ENCODE assay signal across 9 cellular contexts in the genomic region with DNA sequence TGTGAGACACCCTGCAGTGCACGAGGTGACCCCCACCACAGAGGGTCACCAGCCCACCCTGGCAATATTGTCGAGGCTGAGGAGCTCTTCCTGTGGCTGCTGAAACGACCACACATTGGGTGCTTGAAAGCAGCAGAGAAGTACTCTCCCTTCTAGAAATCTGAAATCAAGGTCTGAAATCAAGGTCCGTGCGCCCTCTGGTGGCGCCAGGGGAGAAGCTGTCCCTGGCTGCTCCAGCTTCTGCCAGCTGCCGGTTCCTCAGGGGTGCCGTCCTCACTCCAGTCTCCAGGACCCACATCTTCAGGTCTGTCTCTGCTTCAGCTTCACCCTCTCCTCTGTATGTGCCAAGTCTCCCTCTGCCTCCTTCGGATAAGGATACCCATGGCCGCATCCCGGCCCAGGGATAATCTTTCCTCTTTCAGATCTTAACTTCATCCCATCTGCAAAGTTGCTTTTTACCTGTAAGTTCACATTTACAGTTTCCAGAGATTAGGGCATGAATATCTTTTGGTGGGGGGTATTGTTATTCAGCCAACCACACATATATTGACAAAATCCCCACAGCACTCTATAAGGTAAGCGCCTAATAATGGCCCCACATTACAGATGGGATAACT.
A peak's percentile ranks its signal among the peaks of the same experiment; 100 is the strongest.
DNase-seq lines count a peak whose midpoint lies in the region; ATAC-seq and TF ChIP-seq lines count a peak whose summit lies in the region.
"Had no signal": no experiment of that assay in that cellular context is flagged by ENCODE, and none has a peak within 500 bp of the region (broad histone marks: within the 10 kb centered on the region; RNA-seq: fewer than 3 reads in every experiment).

No MANE protein-coding gene starts in this region.

- H3K4me1 ChIP-seq in Panc1 (ENCODE audit: control insufficient read depth, insufficient read depth, low read length) = no peaks in the 10 kb centered on the region

- no peaks in the 10 kb centered on the region for H3K36me3 Mint-ChIP-seq in activated T-cell treated with anti-CD3 and anti-CD28 coated beads, Interleukin-2, amount 50 U/mL, for 4 hours (ENCODE audit: insufficient read depth)
- H3K36me3 Mint-ChIP-seq in nephron progenitor cell (ENCODE audit: low read depth) = no peaks in the 10 kb centered on the region
- H3K36me3 Mint-ChIP-seq: activated naive CD8-positive, alpha-beta T cell had no signal

- TF ChIP-seq CTCF in Panc1 (IDR thresholded peaks at IDR 0.05) (peak; percentile 95), nephron progenitor cell (IDR thresholded peaks at IDR 0.05) (peak; percentile 96)

- peaks cover 6% of the 10 kb centered on the region for H3K9me3 Mint-ChIP-seq in activated T-cell treated with anti-CD3 and anti-CD28 coated beads, Interleukin-2, amount 50 U/mL, for 4 hours
- peaks cover 20% of the 10 kb centered on the region for H3K9me3 Mint-ChIP-seq in nephron progenitor cell
- peaks cover 0 to 7% of the 10 kb centered on the region in 2 donors for H3K9me3 Mint-ChIP-seq in stimulated activated naive CD8-positive, alpha-beta T cell treated with anti-CD3 and anti-CD28 coated beads, Interleukin-15, amount 100 ng/mL, for 72 hours

- peaks cover 11% of the 10 kb centered on the region for H3K27me3 ChIP-seq in Panc1 (ENCODE audit: control insufficient read depth, insufficient read depth, low read length)

- in situ Hi-C loops in Panc1 (cut with HindIII; ENCODE audit: low pct_unique_long_range_greater_than_20kb, low sequenced_read_pairs) = no loop called here

- H3K4me3 ChIP-seq in Jurkat, Clone E6-1 (ENCODE audit: low read length) = no peak overlapping the region
- no peak overlapping the region for H3K4me3 ChIP-seq in Panc1 (ENCODE audit: low read depth in 2 of 2, low read length in 2 of 2)

- no peak overlapping the region for H3K27ac ChIP-seq in Panc1 (ENCODE audit: low read length)

- BruUV-seq in Panc1 (replicated peaks; lab: Mats Ljungman, UMichigan) = no TSS peak

- H3K27me3 Mint-ChIP-seq in activated T-cell treated with anti-CD3 and anti-CD28 coated beads, Interleukin-2, amount 50 U/mL, for 4 hours (ENCODE audit: low read depth) = peaks cover 23% of the 10 kb centered on the region
- peaks cover 54% of the 10 kb centered on the region for H3K27me3 Mint-ChIP-seq in nephron progenitor cell (ENCODE audit: low read depth, poor library complexity)
- peaks cover 17% of the 10 kb centered on the region for H3K27me3 Mint-ChIP-seq in stimulated activated naive CD8-positive, alpha-beta T cell treated with anti-CD3 and anti-CD28 coated beads, Interleukin-15, amount 100 ng/mL, for 72 hours

- H3K4me3 Mint-ChIP-seq in activated T-cell treated with anti-CD3 and anti-CD28 coated beads, Interleukin-2, amount 50 U/mL, for 4 hours = no peak overlapping the region
- H3K4me3 Mint-ChIP-seq in nephron progenitor cell = no peak overlapping the region
- no peak overlapping the region for H3K4me3 Mint-ChIP-seq in stimulated activated naive CD8-positive, alpha-beta T cell treated with anti-CD3 and anti-CD28 coated beads, Interleukin-15, amount 100 ng/mL, for 72 hours
- H3K4me3 Mint-ChIP-seq: activated naive CD8-positive, alpha-beta T cell had no signal

- H3K27ac Mint-ChIP-seq in nephron progenitor cell = no peak overlapping the region
- no peak overlapping the region for H3K27ac Mint-ChIP-seq in stimulated activated naive CD8-positive, alpha-beta T cell treated with anti-CD3 and anti-CD28 coated beads, Interleukin-15, amount 100 ng/mL, for 72 hours
- H3K27ac Mint-ChIP-seq: activated naive CD8-positive, alpha-beta T cell had no signal

- H3K4me1 Mint-ChIP-seq in activated T-cell treated with anti-CD3 and anti-CD28 coated beads, Interleukin-2, amount 50 U/mL, for 4 hours (ENCODE audit: low read depth) = no peaks in the 10 kb centered on the region
- H3K4me1 Mint-ChIP-seq in nephron progenitor cell = no peaks in the 10 kb centered on the region
- peaks cover 6% of the 10 kb centered on the region for H3K4me1 Mint-ChIP-seq in stimulated activated naive CD8-positive, alpha-beta T cell treated with anti-CD3 and anti-CD28 coated beads, Interleukin-15, amount 100 ng/mL, for 72 hours

- POLR2A ChIA-PET in Panc1 (lab: Charles Lee) = no interaction called here

- peaks cover 7% of the 10 kb centered on the region; the same call in 1 of the 2 replicates for H3K9me3 ChIP-seq in Panc1 (ENCODE audit: control insufficient read depth, insufficient read depth, low read depth, low read length)

- peak; percentile 89 for ATAC-seq in Panc1
- ATAC-seq in activated T-cell treated with anti-CD3 and anti-CD28 coated beads, Interleukin-2, amount 50 U/mL, for 4 hours = peak; percentile 69 to 78
- peak; percentile 69 for ATAC-seq in stimulated activated naive CD8-positive, alpha-beta T cell treated with anti-CD3 and anti-CD28 coated beads, Interleukin-15, amount 100 ng/mL, for 72 hours
- no peak for ATAC-seq in HG02970 (IDR thresholded peaks at IDR 0.05; ENCODE audit: low FRiP score, unreplicated experiment)

- intact Hi-C loops in Panc1 (cut with micrococcal nuclease; ENCODE audit: unreplicated experiment) = no loop called here

- DNase-seq in DMS53 treated with DMSO at 0.1 percent for 48 hours (lab: John Stamatoyannopoulos, UW; ENCODE audit: unreplicated experiment) (peak; percentile 7), Panc1 (ENCODE audit: low read depth, low spot score) (no peak), fibroblast of gingiva (ENCODE audit: low read depth) (peak; percentile 55), nephron progenitor cell (peak; percentile 83)
- DNase-seq in Jurkat, Clone E6-1 (ENCODE audit: low read depth, low spot score) = peak; percentile 50
- DNase-seq in activated T-cell treated with anti-CD3 and anti-CD28 coated beads, Interleukin-2, amount 50 U/mL, for 4 hours = peak; percentile 60
- peak; percentile 62 to 63 for DNase-seq in stimulated activated naive CD8-positive, alpha-beta T cell treated with anti-CD3 and anti-CD28 coated beads, Interleukin-15, amount 100 ng/mL, for 72 hours

- CTCF ChIA-PET in Panc1 (lab: Charles Lee) = interaction anchor here (0.6 to 1.4 kb wide), 7 partner anchors 11 to 464 kb away, joined by 3 to 11 read pairs (median 3); a partner anchor contains a TSS

- no peaks in the 10 kb centered on the region for H3K36me3 ChIP-seq in Panc1 (ENCODE audit: control insufficient read depth, insufficient read depth, low read length)
